19 cellular contexts compared by ENCODE assay signal in genomic region chr2:240896394-240896793, GRCh38. TPM values are rescaled to one million over a fixed set of nuclear protein-coding genes. Genes with fewer than 3 reads are reported as not detected.
"Had no signal": no experiment of that assay in that cellular context is flagged by ENCODE, and none has a peak within 500 bp of the region (broad histone marks: within the 10 kb centered on the region; RNA-seq: fewer than 3 reads in every experiment).

No MANE protein-coding gene starts in this region.

- H3K9me3 ChIP-seq: adrenal gland had no signal

- H3K27me3 ChIP-seq: adrenal gland, cardiac muscle cell had no signal

- H3K4me3 ChIP-seq: adrenal gland, cardiac muscle cell had no signal

- H3K36me3 ChIP-seq: adrenal gland, cardiac muscle cell had no signal

- DNase-seq: activated CD4-positive, alpha-beta memory T cell treated with anti-CD3 and anti-CD28 coated beads for 36 hours; activated CD4-positive, alpha-beta T cell treated with anti-CD3 and anti-CD28 coated beads for 1 hour; activated CD8-positive, alpha-beta memory T cell treated with anti-CD3 and anti-CD28 coated beads, Interleukin-2, amount 10 ng/mL, durations not matched to agents 7 days and 5 days; activated effector memory CD4-positive, alpha-beta T cell treated with anti-CD3 and anti-CD28 coated beads, Interleukin-2, amount 50 U/mL, for 16 hours; activated T-cell treated with anti-CD3 and anti-CD28 coated beads, Interleukin-2, amount 50 U/mL, for 24 hours; adrenal gland; foreskin melanocyte; immature natural killer cell; naive B cell; retina; stimulated activated CD4-positive, alpha-beta T cell treated with anti-CD3 and anti-CD28 coated beads, Interleukin-4, amount 100 ng/mL, for 24 hours; stimulated activated naive CD4-positive, alpha-beta T cell; T-helper 1 cell; T1000 had no signal

- H3K27ac ChIP-seq: adrenal gland, cardiac muscle cell had no signal

- ATAC-seq: activated CD8-positive, alpha-beta memory T cell treated with anti-CD3 and anti-CD28 coated beads, Interleukin-2, amount 10 ng/mL, durations not matched to agents 7 days and 5 days; SK-N-SH treated with all-trans-retinoic acid at 6 μM for 48 hours had no signal

RNA-seq across cellular contexts. Expression of gene MAB21L4, which starts 0.4 kb away (rescaled TPM):
- total RNA-seq: activated CD4-positive, alpha-beta memory T cell treated with anti-CD3 and anti-CD28 coated beads for 36 hours; activated CD8-positive, alpha-beta memory T cell treated with anti-CD3 and anti-CD28 coated beads, Interleukin-2, amount 10 ng/mL, durations not matched to agents 7 days and 5 days; adrenal gland; cardiac muscle cell; fibroblast of lung; lung microvascular endothelial cell; skeletal muscle tissue had no signal
- polyA plus RNA-seq: cardiac muscle cell, fibroblast of lung, immature natural killer cell had no signal

RNA-seq across cellular contexts. Expression of gene CROCC2, which starts 9.7 kb away (rescaled TPM):
- total RNA-seq: activated CD4-positive, alpha-beta memory T cell treated with anti-CD3 and anti-CD28 coated beads for 36 hours; activated CD8-positive, alpha-beta memory T cell treated with anti-CD3 and anti-CD28 coated beads, Interleukin-2, amount 10 ng/mL, durations not matched to agents 7 days and 5 days; cardiac muscle cell; lung microvascular endothelial cell had no signal
- polyA plus RNA-seq: cardiac muscle cell, immature natural killer cell had no signal

RNA-seq across cellular contexts. Expression of gene AGXT, which starts 27.8 kb away (rescaled TPM):
- total RNA-seq: activated CD4-positive, alpha-beta memory T cell treated with anti-CD3 and anti-CD28 coated beads for 36 hours; activated CD8-positive, alpha-beta memory T cell treated with anti-CD3 and anti-CD28 coated beads, Interleukin-2, amount 10 ng/mL, durations not matched to agents 7 days and 5 days; fibroblast of lung; lung microvascular endothelial cell; skeletal muscle tissue had no signal
- polyA plus RNA-seq: fibroblast of lung, immature natural killer cell had no signal
